Comparison of ENCODE assay signal across 29 cellular contexts in genomic region chr5:176667637-176668036, GRCh38. TPM values are rescaled to one million over a fixed set of nuclear protein-coding genes. Genes with fewer than 3 reads are reported as not detected.
"Had no signal": no experiment of that assay in that cellular context is flagged by ENCODE, and none has a peak within 500 bp of the region (broad histone marks: within the 10 kb centered on the region; RNA-seq: fewer than 3 reads in every experiment).

No MANE protein-coding gene starts in this region.

- H3K4me1 Mint-ChIP-seq: activated CD4-positive, alpha-beta memory T cell treated with anti-CD3 and anti-CD28 coated beads, Interleukin-2, amount 10 ng/mL, durations not matched to agents 7 days and 5 days; activated T-helper 17 cell treated with anti-CD3 and anti-CD28 coated beads, Interleukin-2, amount 50 U/mL, for 72 hours; central memory CD8-positive, alpha-beta T cell; T-cell had no signal

- H3K9me3 Mint-ChIP-seq: activated CD4-positive, alpha-beta memory T cell treated with anti-CD3 and anti-CD28 coated beads, Interleukin-2, amount 10 ng/mL, durations not matched to agents 7 days and 5 days; activated naive CD4-positive, alpha-beta T cell treated with anti-CD3 and anti-CD28 coated beads for 36 hours; activated T-helper 17 cell treated with anti-CD3 and anti-CD28 coated beads, Interleukin-2, amount 50 U/mL, for 72 hours; central memory CD8-positive, alpha-beta T cell; T-cell had no signal

- H3K36me3 Mint-ChIP-seq: activated naive CD8-positive, alpha-beta T cell; brain; T-cell had no signal

- H3K4me3 Mint-ChIP-seq: activated CD4-positive, alpha-beta memory T cell treated with anti-CD3 and anti-CD28 coated beads, Interleukin-2, amount 10 ng/mL, durations not matched to agents 7 days and 5 days; activated naive CD4-positive, alpha-beta T cell treated with anti-CD3 and anti-CD28 coated beads for 36 hours; activated naive CD8-positive, alpha-beta T cell; activated T-helper 17 cell treated with anti-CD3 and anti-CD28 coated beads, Interleukin-2, amount 50 U/mL, for 72 hours; brain; central memory CD8-positive, alpha-beta T cell; T-cell had no signal

- H3K27ac ChIP-seq: SK-N-MC, VCaP had no signal

- H3K4me3 ChIP-seq: SK-N-MC had no signal

- DNase-seq: activated CD4-positive, alpha-beta memory T cell treated with anti-CD3 and anti-CD28 coated beads, Interleukin-2, amount 10 ng/mL, durations not matched to agents 7 days and 5 days; activated CD4-positive, alpha-beta T cell treated with anti-CD3 and anti-CD28 coated beads, Interleukin-2, amount 50 U/mL, for 1 hour; activated CD4-positive, CD25-positive, alpha-beta regulatory T cell; activated gamma-delta T cell; activated naive CD4-positive, alpha-beta T cell treated with anti-CD3 and anti-CD28 coated beads for 36 hours; activated T-cell treated with anti-CD3 and anti-CD28 coated beads for 4 hours; activated T-cell treated with anti-CD3 and anti-CD28 coated beads, Interleukin-2, amount 50 U/mL, for 48 hours; amygdala; NCI-H1092; NCI-H1417; NCI-H1930; NCI-H2171; NCI-H226; NCI-H526; NCI-H82; T-cell; T-helper 2 cell; T1000 had no signal

- H3K27ac Mint-ChIP-seq: activated CD4-positive, alpha-beta memory T cell treated with anti-CD3 and anti-CD28 coated beads, Interleukin-2, amount 10 ng/mL, durations not matched to agents 7 days and 5 days; activated naive CD4-positive, alpha-beta T cell treated with anti-CD3 and anti-CD28 coated beads for 36 hours; activated naive CD8-positive, alpha-beta T cell; activated T-helper 17 cell treated with anti-CD3 and anti-CD28 coated beads, Interleukin-2, amount 50 U/mL, for 72 hours; brain; T-cell had no signal

- ATAC-seq: activated T-helper 17 cell treated with anti-CD3 and anti-CD28 coated beads, Interleukin-2, amount 50 U/mL, for 72 hours; T-cell had no signal

RNA-seq across cellular contexts. Expression of gene EIF4E1B, which starts 37.2 kb away (rescaled TPM):
- total RNA-seq: activated CD4-positive, alpha-beta memory T cell treated with anti-CD3 and anti-CD28 coated beads, Interleukin-2, amount 10 ng/mL, durations not matched to agents 7 days and 5 days; activated CD8-positive, alpha-beta memory T cell treated with anti-CD3 and anti-CD28 coated beads for 36 hours; activated naive CD4-positive, alpha-beta T cell treated with anti-CD3 and anti-CD28 coated beads for 36 hours; activated T-helper 17 cell treated with anti-CD3 and anti-CD28 coated beads, Interleukin-2, amount 50 U/mL, for 72 hours; astrocyte; MCF 10A; NCI-H460; RPMI7951; T-cell had no signal

RNA-seq across cellular contexts. Expression of gene SNCB, which starts 37.3 kb away (rescaled TPM):
- total RNA-seq: activated CD4-positive, alpha-beta memory T cell treated with anti-CD3 and anti-CD28 coated beads, Interleukin-2, amount 10 ng/mL, durations not matched to agents 7 days and 5 days; activated CD8-positive, alpha-beta memory T cell treated with anti-CD3 and anti-CD28 coated beads for 36 hours; activated naive CD4-positive, alpha-beta T cell treated with anti-CD3 and anti-CD28 coated beads for 36 hours; activated T-helper 17 cell treated with anti-CD3 and anti-CD28 coated beads, Interleukin-2, amount 50 U/mL, for 72 hours; MCF 10A; RPMI7951; T-cell had no signal
